In genomic region chr17:6554336-6554735, GRCh38 we compare ENCODE assay signal across 16 cellular contexts. TPM values are rescaled to one million over a fixed set of nuclear protein-coding genes. Genes with fewer than 3 reads are reported as not detected.
DNase-seq lines count a peak whose midpoint lies in the region; ATAC-seq and TF ChIP-seq lines count a peak whose summit lies in the region.
"Had no signal": no experiment of that assay in that cellular context is flagged by ENCODE, and none has a peak within 500 bp of the region (broad histone marks: within the 10 kb centered on the region; RNA-seq: fewer than 3 reads in every experiment).

No MANE protein-coding gene starts in this region.

- no peaks in the 10 kb centered on the region for H3K9me3 Mint-ChIP-seq in activated CD4-positive, alpha-beta T cell treated with anti-CD3 and anti-CD28 coated beads, Interleukin-2, amount 10 ng/mL, durations not matched to agents 24 days and 14 days
- H3K9me3 Mint-ChIP-seq in activated CD4-positive, alpha-beta T cell treated with anti-CD3 and anti-CD28 coated beads, Interleukin-2, amount 10 ng/mL, durations not matched to agents 7 days and 5 days, result no peaks in the 10 kb centered on the region
- no peaks in the 10 kb centered on the region for H3K9me3 Mint-ChIP-seq in endodermal cell
- H3K9me3 Mint-ChIP-seq in naive thymus-derived CD4-positive, alpha-beta T cell, result no peaks in the 10 kb centered on the region
- no peaks in the 10 kb centered on the region for H3K9me3 Mint-ChIP-seq in type B pancreatic cell
- H3K9me3 Mint-ChIP-seq: activated T-cell treated with anti-CD3 and anti-CD28 coated beads, Interleukin-2, amount 50 U/mL, for 72 hours had no signal

- H3K9ac ChIP-seq in endodermal cell (ENCODE audit: extremely low read depth, low read length, poor library complexity, severe bottlenecking), result no peak overlapping the region
- H3K9ac ChIP-seq: KMS-11 had no signal

- intact Hi-C loops in activated CD4-positive, alpha-beta T cell treated with anti-CD3 and anti-CD28 coated beads, Interleukin-2, amount 10 ng/mL, durations not matched to agents 24 days and 14 days (cut with micrococcal nuclease), result no loop called here
- intact Hi-C loops in naive thymus-derived CD4-positive, alpha-beta T cell (cut with micrococcal nuclease), result no loop called here

- no peaks in the 10 kb centered on the region for H3K9me3 ChIP-seq in endodermal cell (ENCODE audit: control insufficient read depth, low read length)
- no peaks in the 10 kb centered on the region for H3K9me3 ChIP-seq in naive thymus-derived CD4-positive, alpha-beta T cell (ENCODE audit: control insufficient read depth in 2 of 3, low read length in 3 of 3)
- H3K9me3 ChIP-seq: adrenal gland, thoracic aorta had no signal

- no peak for DNase-seq in activated CD4-positive, alpha-beta T cell treated with anti-CD3 and anti-CD28 coated beads, Interleukin-2, amount 10 ng/mL, durations not matched to agents 24 days and 14 days
- no peak for DNase-seq in activated CD4-positive, alpha-beta T cell treated with anti-CD3 and anti-CD28 coated beads, Interleukin-2, amount 10 ng/mL, durations not matched to agents 7 days and 5 days
- no peak for DNase-seq in endodermal cell
- DNase-seq in naive thymus-derived CD4-positive, alpha-beta T cell, result no peak
- DNase-seq in type B pancreatic cell (ENCODE audit: extremely low spot score, unreplicated experiment), result no peak
- DNase-seq in NCI-H187 treated with DMSO at 0.1 percent for 48 hours (lab: John Stamatoyannopoulos, UW), result no peak
- no peak for DNase-seq in DMS53 treated with DMSO at 0.1 percent for 48 hours (lab: John Stamatoyannopoulos, UW; ENCODE audit: unreplicated experiment)
- DNase-seq: 8988T; activated T-cell treated with anti-CD3 and anti-CD28 coated beads, Interleukin-2, amount 50 U/mL, for 72 hours; DND-41; NCI-H2227 treated with DMSO at 0.1 percent for 48 hours; stimulated activated CD4-positive, alpha-beta T cell treated with anti-CD3 and anti-CD28 coated beads, Interleukin-1b, Interleukin-23, amount 100 ng/mL, for 48 hours had no signal

- WGBS in endodermal cell (ENCODE audit: insufficient coverage in 1 of 2, insufficient read length in 1 of 2), 2 experiments, result 84 to 85% methylated on average over 3 to 4 of the region's 4 CpGs

- no peak overlapping the region for H3K27ac ChIP-seq in endodermal cell (ENCODE audit: low read depth, low read length)
- H3K27ac ChIP-seq in naive thymus-derived CD4-positive, alpha-beta T cell (ENCODE audit: low read depth, low read length), result no peak overlapping the region
- H3K27ac ChIP-seq: adrenal gland, KMS-11, thoracic aorta had no signal

- no peak for ATAC-seq in naive thymus-derived CD4-positive, alpha-beta T cell
- ATAC-seq in HG02623 (IDR thresholded peaks at IDR 0.05; ENCODE audit: unreplicated experiment), result no peak

- no peak overlapping the region for H3K4me3 ChIP-seq in endodermal cell (ENCODE audit: low read length)
- H3K4me3 ChIP-seq in naive thymus-derived CD4-positive, alpha-beta T cell (ENCODE audit: low read length), result no peak overlapping the region

- no peak overlapping the region for H3K27ac Mint-ChIP-seq in activated CD4-positive, alpha-beta T cell treated with anti-CD3 and anti-CD28 coated beads, Interleukin-2, amount 10 ng/mL, durations not matched to agents 24 days and 14 days
- H3K27ac Mint-ChIP-seq in activated CD4-positive, alpha-beta T cell treated with anti-CD3 and anti-CD28 coated beads, Interleukin-2, amount 10 ng/mL, durations not matched to agents 7 days and 5 days, result no peak overlapping the region
- H3K27ac Mint-ChIP-seq in endodermal cell (no peak overlapping the region), type B pancreatic cell (peak overlapping the region; percentile 95)
- H3K27ac Mint-ChIP-seq in naive thymus-derived CD4-positive, alpha-beta T cell, result no peak overlapping the region
- H3K27ac Mint-ChIP-seq: activated T-cell treated with anti-CD3 and anti-CD28 coated beads, Interleukin-2, amount 50 U/mL, for 72 hours had no signal

- H3K4me1 ChIP-seq in endodermal cell (ENCODE audit: control insufficient read depth, insufficient read depth, low read length), result no peaks in the 10 kb centered on the region
- peaks cover 0 to 7% of the 10 kb centered on the region in 2 donors for H3K4me1 ChIP-seq in naive thymus-derived CD4-positive, alpha-beta T cell (ENCODE audit: control insufficient read depth in 2 of 2, insufficient read depth in 2 of 2, low read length in 2 of 2)

- peak overlapping the region; percentile 34 for H3K4me3 Mint-ChIP-seq in activated CD4-positive, alpha-beta T cell treated with anti-CD3 and anti-CD28 coated beads, Interleukin-2, amount 10 ng/mL, durations not matched to agents 24 days and 14 days
- no peak overlapping the region for H3K4me3 Mint-ChIP-seq in activated CD4-positive, alpha-beta T cell treated with anti-CD3 and anti-CD28 coated beads, Interleukin-2, amount 10 ng/mL, durations not matched to agents 7 days and 5 days
- H3K4me3 Mint-ChIP-seq in endodermal cell, result peak overlapping the region; percentile 60
- peak overlapping the region in 8 of 10 donors; percentile 34 to 91 (median 76) for H3K4me3 Mint-ChIP-seq in naive thymus-derived CD4-positive, alpha-beta T cell
- peak overlapping the region; percentile 90 for H3K4me3 Mint-ChIP-seq in type B pancreatic cell

- H3K36me3 ChIP-seq in endodermal cell (ENCODE audit: control insufficient read depth, insufficient read depth, low read length), result no peaks in the 10 kb centered on the region
- H3K36me3 ChIP-seq in naive thymus-derived CD4-positive, alpha-beta T cell (ENCODE audit: control insufficient read depth in 2 of 3, insufficient read depth in 3 of 3, low read length in 3 of 3), result no peaks in the 10 kb centered on the region
- H3K36me3 ChIP-seq: adrenal gland, thoracic aorta had no signal

- TF ChIP-seq CTCF in endodermal cell (conservative IDR thresholded peaks at IDR 0.05) (no peak), type B pancreatic cell (conservative IDR thresholded peaks at IDR 0.05) (no peak)

- POLR2A ChIA-PET in activated CD4-positive, alpha-beta T cell treated with anti-CD3 and anti-CD28 coated beads, Interleukin-2, amount 10 ng/mL, durations not matched to agents 7 days and 5 days (lab: Charles Lee), result no interaction called here
- POLR2A ChIA-PET in naive thymus-derived CD4-positive, alpha-beta T cell (lab: Charles Lee), result no interaction called here

- no peaks in the 10 kb centered on the region for H3K36me3 Mint-ChIP-seq in activated CD4-positive, alpha-beta T cell treated with anti-CD3 and anti-CD28 coated beads, Interleukin-2, amount 10 ng/mL, durations not matched to agents 24 days and 14 days (ENCODE audit: low read depth)
- H3K36me3 Mint-ChIP-seq in activated CD4-positive, alpha-beta T cell treated with anti-CD3 and anti-CD28 coated beads, Interleukin-2, amount 10 ng/mL, durations not matched to agents 7 days and 5 days (ENCODE audit: low read depth), result no peaks in the 10 kb centered on the region
- H3K36me3 Mint-ChIP-seq in endodermal cell (ENCODE audit: low read depth) (no peaks in the 10 kb centered on the region), type B pancreatic cell (no peaks in the 10 kb centered on the region)
- H3K36me3 Mint-ChIP-seq in naive thymus-derived CD4-positive, alpha-beta T cell, result peaks cover 0 to 3% (median 0%) of the 10 kb centered on the region in 5 donors

- H3K27me3 Mint-ChIP-seq in activated CD4-positive, alpha-beta T cell treated with anti-CD3 and anti-CD28 coated beads, Interleukin-2, amount 10 ng/mL, durations not matched to agents 24 days and 14 days, result peaks cover 46% of the 10 kb centered on the region
- H3K27me3 Mint-ChIP-seq in activated CD4-positive, alpha-beta T cell treated with anti-CD3 and anti-CD28 coated beads, Interleukin-2, amount 10 ng/mL, durations not matched to agents 7 days and 5 days, result peaks cover 47% of the 10 kb centered on the region
- H3K27me3 Mint-ChIP-seq in endodermal cell (ENCODE audit: insufficient read depth) (peaks cover 56% of the 10 kb centered on the region), type B pancreatic cell (peaks cover 50% of the 10 kb centered on the region)
- H3K27me3 Mint-ChIP-seq in naive thymus-derived CD4-positive, alpha-beta T cell, result peaks cover 37 to 52% (median 44%) of the 10 kb centered on the region in 5 donors

- CTCF ChIA-PET in activated CD4-positive, alpha-beta T cell treated with anti-CD3 and anti-CD28 coated beads, Interleukin-2, amount 10 ng/mL, durations not matched to agents 7 days and 5 days (lab: Charles Lee), result no interaction called here
- CTCF ChIA-PET in naive thymus-derived CD4-positive, alpha-beta T cell (lab: Charles Lee), result no interaction called here

- H3K27me3 ChIP-seq in endodermal cell (ENCODE audit: control insufficient read depth, insufficient read depth, low read length, poor library complexity, severe bottlenecking), result peaks cover 48% of the 10 kb centered on the region
- peaks cover 0 to 11% of the 10 kb centered on the region in 2 donors for H3K27me3 ChIP-seq in naive thymus-derived CD4-positive, alpha-beta T cell (ENCODE audit: control insufficient read depth in 2 of 2, insufficient read depth in 2 of 2, low read length in 2 of 2)
- H3K27me3 ChIP-seq: adrenal gland had no signal

- peaks cover 7% of the 10 kb centered on the region for H3K4me1 Mint-ChIP-seq in activated CD4-positive, alpha-beta T cell treated with anti-CD3 and anti-CD28 coated beads, Interleukin-2, amount 10 ng/mL, durations not matched to agents 24 days and 14 days
- H3K4me1 Mint-ChIP-seq in activated CD4-positive, alpha-beta T cell treated with anti-CD3 and anti-CD28 coated beads, Interleukin-2, amount 10 ng/mL, durations not matched to agents 7 days and 5 days, result peaks cover 8% of the 10 kb centered on the region
- H3K4me1 Mint-ChIP-seq in endodermal cell, result peaks cover 6% of the 10 kb centered on the region
- H3K4me1 Mint-ChIP-seq in naive thymus-derived CD4-positive, alpha-beta T cell, result peaks cover 5 to 17% (median 14%) of the 10 kb centered on the region in 7 donors
- H3K4me1 Mint-ChIP-seq in type B pancreatic cell (ENCODE audit: unreplicated experiment), result peaks cover 28% of the 10 kb centered on the region

RNA-seq across cellular contexts. Expression of gene PITPNM3, which starts 2.0 kb away (rescaled TPM):
- total RNA-seq in activated CD4-positive, alpha-beta T cell treated with anti-CD3 and anti-CD28 coated beads, Interleukin-2, amount 10 ng/mL, durations not matched to agents 24 days and 14 days, result 0.66 and 0.77 TPM in 2 replicates
- under 1 TPM; 0.33 to 0.37 TPM for total RNA-seq in activated CD4-positive, alpha-beta T cell treated with anti-CD3 and anti-CD28 coated beads, Interleukin-2, amount 10 ng/mL, durations not matched to agents 7 days and 5 days
- total RNA-seq in endodermal cell, result 1 to 10 TPM; 1.8 to 2.7 TPM
- 1.1 TPM for polyA plus RNA-seq in endodermal cell (2013, experiment 1 of 2)
- 1.3 TPM for polyA plus RNA-seq in endodermal cell (2013, experiment 2 of 2)
- total RNA-seq in naive thymus-derived CD4-positive, alpha-beta T cell, result under 1 TPM; 0.46 to 0.58 (median 0.51) TPM
- under 1 TPM in 1 of 2 donors, not detected in 1; 0.04 TPM for polyA plus RNA-seq in naive thymus-derived CD4-positive, alpha-beta T cell
- 4.3 and 7.7 TPM in 2 replicates for total RNA-seq in type B pancreatic cell (ENCODE audit: low replicate concordance)
